ENCODE assay signal across 28 cellular contexts in the genomic region with DNA sequence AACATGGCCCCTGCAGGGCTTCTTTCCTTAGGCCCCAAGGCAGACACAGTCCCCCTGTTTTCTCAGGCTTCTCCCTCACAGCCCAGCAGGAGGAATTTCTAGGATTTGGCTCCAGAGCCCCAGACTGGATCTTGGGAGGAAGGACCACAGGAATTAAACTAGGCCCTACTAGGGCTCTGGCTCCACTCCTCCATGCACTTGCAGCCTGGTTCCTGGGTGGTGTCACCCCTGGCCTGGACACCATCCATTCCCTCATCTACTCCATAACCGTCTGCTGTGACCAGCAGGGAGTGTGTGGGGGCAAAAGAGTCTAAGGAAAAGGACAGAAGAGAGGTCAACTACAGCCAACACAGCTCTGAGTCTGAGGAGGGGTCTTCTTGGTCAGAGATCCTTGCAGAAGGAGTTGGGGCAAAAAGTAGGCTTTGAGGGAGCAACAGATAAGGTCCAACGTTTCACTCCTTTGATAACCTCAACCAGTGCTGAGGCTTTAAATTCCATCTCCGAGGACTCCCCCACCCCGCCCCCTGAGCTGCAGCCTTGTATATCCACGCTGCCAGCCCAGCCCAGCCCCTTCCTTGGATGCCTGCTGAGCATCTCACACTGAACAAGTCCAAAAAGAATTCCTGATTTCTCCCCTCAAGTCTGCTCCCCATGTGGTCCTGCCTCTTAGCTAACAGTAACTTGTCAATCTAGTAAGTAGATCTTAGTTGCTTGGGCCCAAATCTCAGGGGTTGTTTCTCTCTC. TPM values are rescaled to one million over a fixed set of nuclear protein-coding genes. Genes with fewer than 3 reads are reported as not detected.
DNase-seq lines count a peak whose midpoint lies in the region; ATAC-seq and TF ChIP-seq lines count a peak whose summit lies in the region.
"Had no signal": no experiment of that assay in that cellular context is flagged by ENCODE, and none has a peak within 500 bp of the region (broad histone marks: within the 10 kb centered on the region; RNA-seq: fewer than 3 reads in every experiment).

No MANE protein-coding gene starts in this region.

- H3K36me3 ChIP-seq in cardiac muscle cell (no peaks in the 10 kb centered on the region), upper lobe of right lung (peaks cover 23% of the 10 kb centered on the region), uterus (no peaks in the 10 kb centered on the region)

- TF ChIP-seq POLR2A in uterus (IDR thresholded peaks at IDR 0.05): no peak

- peak overlapping the region; percentile 24 for H3K27ac Mint-ChIP-seq in activated T-helper 1 cell treated with anti-CD3 and anti-CD28 coated beads, Interleukin-12 subunit alpha, Interleukin-12 subunit beta, Interleukin-2, Interleukin-4 antibody, amounts not matched to agents 30 ng/mL and 10 ng/mL and 1 ng/mL, durations not matched to agents 14 hours and 24 hours and 36 hours

- DNase-seq in cardiac muscle cell (ENCODE audit: low read depth in 1 of 2, low spot score in 1 of 2) (no peak), Right ventricle myocardium inferior (ENCODE audit: missing footprints) (no peak), upper lobe of right lung (peak; percentile 10), uterus (no peak)
- DNase-seq in activated T-helper 1 cell treated with anti-CD3 and anti-CD28 coated beads, Interleukin-12 subunit alpha, Interleukin-12 subunit beta, Interleukin-2, Interleukin-4 antibody, amounts not matched to agents 30 ng/mL and 10 ng/mL and 1 ng/mL, durations not matched to agents 14 hours and 24 hours and 36 hours (ENCODE audit: low spot score): no peak
- DNase-seq: activated T-cell treated with anti-CD3 and anti-CD28 coated beads, Interleukin-2, amount 50 U/mL, for 4 hours; DMS79 treated with DMSO at 0.1 percent for 48 hours; effector CD8-positive, alpha-beta T cell; GDM1; glutamatergic neuron; left ventricle myocardium inferior; mesendoderm; NCI-H146; NCI-H2107; PC-9; psoas muscle; Right ventricle myocardium superior; sigmoid colon; trophoblast cell had no signal

- H3K27ac ChIP-seq in cardiac muscle cell: peak overlapping the region; percentile 48
- no peak overlapping the region for H3K27ac ChIP-seq in upper lobe of right lung
- no peak overlapping the region for H3K27ac ChIP-seq in uterus
- H3K27ac ChIP-seq: ascending aorta; BLaER1 treated with 17β-estradiol and CSF1 and Interleukin-3, amounts not matched to agents 10 nM and 100 nM; coronary artery; left ventricle myocardium inferior; neutrophil; PC-9; psoas muscle; sigmoid colon had no signal

- no peak overlapping the region for H3K4me3 Mint-ChIP-seq in activated T-helper 1 cell treated with anti-CD3 and anti-CD28 coated beads, Interleukin-12 subunit alpha, Interleukin-12 subunit beta, Interleukin-2, Interleukin-4 antibody, amounts not matched to agents 30 ng/mL and 10 ng/mL and 1 ng/mL, durations not matched to agents 14 hours and 24 hours and 36 hours
- H3K4me3 Mint-ChIP-seq: activated CD4-positive, alpha-beta T cell treated with anti-CD3 and anti-CD28 coated beads for 36 hours; activated T-cell treated with anti-CD3 and anti-CD28 coated beads, Interleukin-2, amount 50 U/mL, for 4 hours had no signal

- intact Hi-C loops in Right ventricle myocardium inferior (cut with DNase I) (no loop called here), upper lobe of right lung (cut with DNase I) (no loop called here), uterus (cut with DNase I; ENCODE audit: low total_unique reads) (no loop called here)
- intact Hi-C loops in activated T-helper 1 cell treated with anti-CD3 and anti-CD28 coated beads, Interleukin-12 subunit alpha, Interleukin-12 subunit beta, Interleukin-2, Interleukin-4 antibody, amounts not matched to agents 30 ng/mL and 10 ng/mL and 1 ng/mL, durations not matched to agents 14 hours and 24 hours and 36 hours (cut with micrococcal nuclease): no loop called here

- H3K27me3 Mint-ChIP-seq in activated T-helper 1 cell treated with anti-CD3 and anti-CD28 coated beads, Interleukin-12 subunit alpha, Interleukin-12 subunit beta, Interleukin-2, Interleukin-4 antibody, amounts not matched to agents 30 ng/mL and 10 ng/mL and 1 ng/mL, durations not matched to agents 14 hours and 24 hours and 36 hours (ENCODE audit: insufficient read depth): no peaks in the 10 kb centered on the region
- H3K27me3 Mint-ChIP-seq: activated CD4-positive, alpha-beta T cell treated with anti-CD3 and anti-CD28 coated beads for 36 hours had no signal

- no peak overlapping the region for H3K4me3 ChIP-seq in cardiac muscle cell
- H3K4me3 ChIP-seq in iPS-18c (ENCODE audit: insufficient read depth, low read depth, low read length): 0 out of 2 replicates have a peak overlapping the region, but pooled peaks have one; percentile 9
- H3K4me3 ChIP-seq in upper lobe of right lung: no peak overlapping the region
- no peak overlapping the region for H3K4me3 ChIP-seq in uterus
- H3K4me3 ChIP-seq: ascending aorta; BLaER1 treated with 17β-estradiol and CSF1 and Interleukin-3, amounts not matched to agents 10 nM and 100 nM; coronary artery; left ventricle myocardium inferior; PC-9; psoas muscle; sigmoid colon had no signal

- no peaks in the 10 kb centered on the region for H3K36me3 Mint-ChIP-seq in activated T-helper 1 cell treated with anti-CD3 and anti-CD28 coated beads, Interleukin-12 subunit alpha, Interleukin-12 subunit beta, Interleukin-2, Interleukin-4 antibody, amounts not matched to agents 30 ng/mL and 10 ng/mL and 1 ng/mL, durations not matched to agents 14 hours and 24 hours and 36 hours (ENCODE audit: low read depth)

- no peak for TF ChIP-seq CTCF in cardiac muscle cell (IDR thresholded peaks at IDR 0.05; ENCODE audit: low read depth, low read length)
- TF ChIP-seq CTCF in upper lobe of right lung (IDR thresholded peaks at IDR 0.05): no peak
- no peak for TF ChIP-seq CTCF in uterus (IDR thresholded peaks at IDR 0.05)

- H3K9me3 Mint-ChIP-seq in activated T-helper 1 cell treated with anti-CD3 and anti-CD28 coated beads, Interleukin-12 subunit alpha, Interleukin-12 subunit beta, Interleukin-2, Interleukin-4 antibody, amounts not matched to agents 30 ng/mL and 10 ng/mL and 1 ng/mL, durations not matched to agents 14 hours and 24 hours and 36 hours: no peaks in the 10 kb centered on the region
- H3K9me3 Mint-ChIP-seq: activated T-cell treated with anti-CD3 and anti-CD28 coated beads, Interleukin-2, amount 50 U/mL, for 4 hours had no signal

- no peaks in the 10 kb centered on the region for H3K9me3 ChIP-seq in cardiac muscle cell (ENCODE audit: low read depth)
- no peaks in the 10 kb centered on the region for H3K9me3 ChIP-seq in iPS-18c (ENCODE audit: control insufficient read depth, insufficient read depth, low read length)
- H3K9me3 ChIP-seq in upper lobe of right lung: no peaks in the 10 kb centered on the region
- H3K9me3 ChIP-seq in uterus: no peaks in the 10 kb centered on the region
- H3K9me3 ChIP-seq: ascending aorta; BLaER1 treated with 17β-estradiol and CSF1 and Interleukin-3, amounts not matched to agents 10 nM and 100 nM; left ventricle myocardium inferior; neutrophil; psoas muscle; sigmoid colon had no signal

- ATAC-seq in Right ventricle myocardium inferior (no peak), upper lobe of right lung (no peak), HG02884 (IDR thresholded peaks at IDR 0.05; ENCODE audit: unreplicated experiment) (no peak)
- ATAC-seq: activated T-cell treated with anti-CD3 and anti-CD28 coated beads, Interleukin-2, amount 50 U/mL, for 4 hours; psoas muscle had no signal

- peaks cover 12% of the 10 kb centered on the region for H3K4me1 Mint-ChIP-seq in activated T-helper 1 cell treated with anti-CD3 and anti-CD28 coated beads, Interleukin-12 subunit alpha, Interleukin-12 subunit beta, Interleukin-2, Interleukin-4 antibody, amounts not matched to agents 30 ng/mL and 10 ng/mL and 1 ng/mL, durations not matched to agents 14 hours and 24 hours and 36 hours (ENCODE audit: low read depth)
- H3K4me1 Mint-ChIP-seq: activated CD4-positive, alpha-beta T cell treated with anti-CD3 and anti-CD28 coated beads for 36 hours had no signal

- no peaks in the 10 kb centered on the region for H3K4me1 ChIP-seq in cardiac muscle cell (ENCODE audit: low read depth)
- no peaks in the 10 kb centered on the region for H3K4me1 ChIP-seq in upper lobe of right lung
- H3K4me1 ChIP-seq in uterus: no peaks in the 10 kb centered on the region
- H3K4me1 ChIP-seq: ascending aorta had no signal

- no peaks in the 10 kb centered on the region for H3K27me3 ChIP-seq in cardiac muscle cell
- no peaks in the 10 kb centered on the region for H3K27me3 ChIP-seq in upper lobe of right lung
- no peaks in the 10 kb centered on the region for H3K27me3 ChIP-seq in uterus
- H3K27me3 ChIP-seq: ascending aorta; BLaER1 treated with 17β-estradiol and CSF1 and Interleukin-3, amounts not matched to agents 10 nM and 100 nM; neutrophil; sigmoid colon had no signal

RNA-seq across cellular contexts. Expression of gene SPDEF, which starts 27.9 kb away (rescaled TPM):
- total RNA-seq in cardiac muscle cell (0.42 and 1.1 TPM in 2 replicates), Right ventricle myocardium inferior (not detected), upper lobe of right lung (1.3 TPM), uterus (1 to 10 TPM in 1 of 4 donors, under 1 TPM in 1, not detected in 2; 0.52 to 1.5 TPM)
- 0.96 TPM in 1 of 2 replicates, not detected in the other for polyA plus RNA-seq in cardiac muscle cell
- total RNA-seq in activated T-helper 1 cell treated with anti-CD3 and anti-CD28 coated beads, Interleukin-12 subunit alpha, Interleukin-12 subunit beta, Interleukin-2, Interleukin-4 antibody, amounts not matched to agents 30 ng/mL and 10 ng/mL and 1 ng/mL, durations not matched to agents 14 hours and 24 hours and 36 hours: not detected in 2 replicates
- total RNA-seq: activated CD8-positive, alpha-beta memory T cell treated with anti-CD3 and anti-CD28 coated beads for 36 hours; ascending aorta; myocyte; Right ventricle myocardium superior had no signal
